Comparison of ENCODE assay signal across 1 cellular context in genomic region chr2:152419944-152420813, GRCh38.
TF ChIP-seq lines count a peak whose summit lies in the region.

No MANE protein-coding gene starts in this region.

TF ChIP-seq in IMR-90, 13 proteins besides CTCF, POLR2A, EP300 and RAD21 (continued from another document):
- TF ChIP-seq ELK1 (IDR thresholded peaks at IDR 0.05; ENCODE audit: borderline replicate concordance, low read depth, low read length) (no peak), SMC3 (IDR thresholded peaks at IDR 0.05; ENCODE audit: low read depth, low read length) (no peak), MXI1 (IDR thresholded peaks at IDR 0.05; ENCODE audit: borderline replicate concordance, low read depth, low read length) (no peak), CEBPB (IDR thresholded peaks at IDR 0.05; ENCODE audit: low read depth, low read length) (no peak), RCOR1 (IDR thresholded peaks at IDR 0.05; ENCODE audit: insufficient replicate concordance, low read length) (no peak)
